Comparison of ENCODE assay signal across 8 cellular contexts in genomic region chr15:88622605-88622975, GRCh38. TPM values are rescaled to one million over a fixed set of nuclear protein-coding genes. Genes with fewer than 3 reads are reported as not detected.
DNase-seq lines count a peak whose midpoint lies in the region; ATAC-seq and TF ChIP-seq lines count a peak whose summit lies in the region.

No MANE protein-coding gene starts in this region.

- H3K4me1 ChIP-seq in body of pancreas, result peaks cover 53% of the 10 kb centered on the region
- H3K4me1 ChIP-seq in mucosa of rectum (ENCODE audit: control insufficient read depth in 2 of 2, insufficient read depth in 2 of 2, low read length in 2 of 2), result peaks cover 29 to 34% of the 10 kb centered on the region in 2 donors

- DNase-seq in body of pancreas (no peak), H4 (ENCODE audit: low spot score) (no peak), dedifferentiated amniotic fluid mesenchymal stem cell (ENCODE audit: extremely low spot score) (no peak), OCI-M1 (lab: John Stamatoyannopoulos, UW) (no peak)

- intact Hi-C loops in body of pancreas (cut with DNase I), result no loop called here

- WGBS in body of pancreas, 2 donors, result 19 to 34% methylated on average over 5 of the region's 5 CpGs

- ATAC-seq in HG02884 (IDR thresholded peaks at IDR 0.05; ENCODE audit: unreplicated experiment) (peak; percentile 7), body of pancreas (no peak), GM18502 (IDR thresholded peaks at IDR 0.05; ENCODE audit: poor library complexity, unreplicated experiment) (no peak)

- no peaks in the 10 kb centered on the region for H3K27me3 ChIP-seq in body of pancreas
- H3K27me3 ChIP-seq in mucosa of rectum (ENCODE audit: control insufficient read depth in 2 of 2, insufficient read depth in 2 of 2, low read length in 2 of 2), result no peaks in the 10 kb centered on the region

- no peak for TF ChIP-seq POLR2A in body of pancreas (IDR thresholded peaks at IDR 0.05)

- H3K27ac ChIP-seq in 22Rv1, result peak overlapping the region; percentile 89
- H3K27ac ChIP-seq in body of pancreas, result peak overlapping the region; percentile 62 to 96 (median 88)
- H3K27ac ChIP-seq in mucosa of rectum (ENCODE audit: low read depth in 2 of 2, low read length in 2 of 2), result peak overlapping the region; percentile 59 to 66

- no peaks in the 10 kb centered on the region for H3K9me3 ChIP-seq in body of pancreas
- H3K9me3 ChIP-seq in mucosa of rectum (ENCODE audit: control insufficient read depth in 2 of 2, low read length in 2 of 2), result no peaks in the 10 kb centered on the region

- H3K4me3 ChIP-seq in body of pancreas, result peak overlapping the region; percentile 81 to 93
- H3K4me3 ChIP-seq in mucosa of rectum (ENCODE audit: low read length in 2 of 2), result peak overlapping the region; percentile 73 to 92

- H3K36me3 ChIP-seq in body of pancreas (replicated peaks in 1 of 2; ENCODE audit: insufficient read depth in 1 of 2, low read depth in 2 of 2) (peaks cover 0 to 7% of the 10 kb centered on the region in 2 donors), mucosa of rectum (ENCODE audit: control insufficient read depth in 2 of 2, insufficient read depth in 2 of 2, low read length in 2 of 2) (peaks cover 9 to 10% of the 10 kb centered on the region in 2 donors)

- no peak for TF ChIP-seq CTCF in 22Rv1 (IDR thresholded peaks at IDR 0.05)
- TF ChIP-seq CTCF in body of pancreas (IDR thresholded peaks at IDR 0.05), result no peak

- peak overlapping the region; percentile 75 to 81 for H3K9ac ChIP-seq in mucosa of rectum (ENCODE audit: low read depth in 1 of 2, low read length in 2 of 2)

RNA-seq across cellular contexts. Expression of gene AEN, which starts 1.4 kb away (rescaled TPM):
- total RNA-seq in body of pancreas, result 10 to 100 TPM; 20.4 to 23.3 TPM
- 23.9 and 28.7 TPM in 2 replicates for total RNA-seq in H4 (2014; rRNA removed; shearing (Covaris generic))

RNA-seq across cellular contexts. Expression of gene ISG20, which starts 16.2 kb away (rescaled TPM):
- total RNA-seq in body of pancreas, result 10 to 100 TPM in 1 of 2 donors, 1 to 10 TPM in 1; 2.9 to 25.4 TPM
- 14.7 and 20.9 TPM in 2 replicates for total RNA-seq in H4 (2014; rRNA removed; shearing (Covaris generic))
